ENCODE assay signal across 11 cellular contexts in the genomic region with DNA sequence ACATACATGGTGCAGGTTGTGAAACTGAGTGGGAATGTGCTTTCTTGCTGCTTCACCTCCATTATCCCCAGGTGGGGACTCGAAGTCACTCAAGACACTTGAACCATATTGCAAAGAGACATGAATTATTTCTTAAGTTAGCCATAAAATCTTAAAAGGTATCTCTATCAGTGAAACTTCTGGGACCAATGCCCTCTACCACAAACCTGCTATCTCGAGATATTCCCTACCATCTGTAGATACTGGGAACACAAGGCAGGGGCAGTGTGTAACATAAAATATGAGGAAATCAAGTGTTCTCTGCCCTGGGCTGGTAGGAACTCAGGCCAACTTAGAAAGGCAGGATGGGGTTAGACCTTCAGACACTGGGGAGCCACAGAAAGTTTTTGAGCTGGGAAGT. TPM values are rescaled to one million over a fixed set of nuclear protein-coding genes. Genes with fewer than 3 reads are reported as not detected.
DNase-seq lines count a peak whose midpoint lies in the region; ATAC-seq and TF ChIP-seq lines count a peak whose summit lies in the region.
"Had no signal": no experiment of that assay in that cellular context is flagged by ENCODE, and none has a peak within 500 bp of the region (broad histone marks: within the 10 kb centered on the region; RNA-seq: fewer than 3 reads in every experiment).

No MANE protein-coding gene starts in this region.

- H3K18ac ChIP-seq in neuronal stem cell (ENCODE audit: low read length), result no peak overlapping the region

- H3K23ac ChIP-seq in neuronal stem cell (ENCODE audit: low read depth, low read length, poor library complexity), result no peak overlapping the region

- no peaks in the 10 kb centered on the region for H3K27me3 Mint-ChIP-seq in activated T-cell treated with anti-CD3 and anti-CD28 coated beads, Interleukin-2, amount 50 U/mL, for 4 hours (ENCODE audit: low read depth)
- H3K27me3 Mint-ChIP-seq in central memory CD8-positive, alpha-beta T cell, result peaks cover 11% of the 10 kb centered on the region

- no peaks in the 10 kb centered on the region for H3K36me3 ChIP-seq in Loucy (ENCODE audit: insufficient read depth, low read length)
- no peaks in the 10 kb centered on the region for H3K36me3 ChIP-seq in neuronal stem cell (replicated peaks in 1 of 2; ENCODE audit: control insufficient read depth in 2 of 2, insufficient read depth in 2 of 2, low read length in 2 of 2)
- H3K36me3 ChIP-seq: prostate gland had no signal

- peaks cover 12% of the 10 kb centered on the region for H3K36me3 Mint-ChIP-seq in activated T-cell treated with anti-CD3 and anti-CD28 coated beads, Interleukin-2, amount 50 U/mL, for 4 hours (ENCODE audit: insufficient read depth)
- H3K36me3 Mint-ChIP-seq in central memory CD8-positive, alpha-beta T cell (ENCODE audit: insufficient read depth), result peaks cover 17% of the 10 kb centered on the region

- H3K4ac ChIP-seq in neuronal stem cell (ENCODE audit: low read length), result no peak overlapping the region

- H3K79me2 ChIP-seq in Loucy (ENCODE audit: insufficient read depth, low read length), result peaks cover 30% of the 10 kb centered on the region

- no peaks in the 10 kb centered on the region for H3F3A ChIP-seq in Loucy (ENCODE audit: low read depth)

- H2AFZ ChIP-seq in Loucy (ENCODE audit: low read length) (no peak overlapping the region), neuronal stem cell (ENCODE audit: low read length) (peak overlapping the region; percentile 99)

- no peaks in the 10 kb centered on the region for H3K9me3 ChIP-seq in Loucy (ENCODE audit: insufficient read depth, low read depth, low read length)
- no peaks in the 10 kb centered on the region for H3K9me3 ChIP-seq in neuronal stem cell (replicated peaks in 1 of 2; ENCODE audit: control insufficient read depth in 2 of 2, insufficient read depth in 1 of 2, low read depth in 1 of 2, low read length in 2 of 2)
- H3K9me3 ChIP-seq: prostate gland had no signal

- peak overlapping the region; percentile 91 for H3K4me3 Mint-ChIP-seq in activated T-cell treated with anti-CD3 and anti-CD28 coated beads, Interleukin-2, amount 50 U/mL, for 4 hours
- H3K4me3 Mint-ChIP-seq in central memory CD8-positive, alpha-beta T cell, result peak overlapping the region; percentile 99

- no CpG with 5 or more reads among the region's 2 CpGs for WGBS in neuronal stem cell (ENCODE audit: extremely low coverage in 2 of 2, insufficient read length in 2 of 2, insufficient replicate concordance in 1 of 2), 2 donors

- H2BK12ac ChIP-seq in neuronal stem cell (ENCODE audit: low read length), result no peak overlapping the region

- H2BK120ac ChIP-seq in neuronal stem cell (ENCODE audit: low read depth, low read length), result no peak overlapping the region

- no peak overlapping the region for H2BK5ac ChIP-seq in neuronal stem cell (ENCODE audit: low read length)

- TF ChIP-seq CTCF in Loucy (conservative IDR thresholded peaks at IDR 0.05; ENCODE audit: low read length), result no peak

- H3K9me2 ChIP-seq in Loucy (replicated peaks; ENCODE audit: low read depth, low read length), result no peaks in the 10 kb centered on the region

- DNase-seq in activated T-cell treated with anti-CD3 and anti-CD28 coated beads, Interleukin-2, amount 50 U/mL, for 4 hours, result no peak
- DNase-seq in activated T-cell treated with anti-CD3 and anti-CD28 coated beads for 4 hours (no peak), neuronal stem cell (ENCODE audit: low spot score) (no peak), Ammon's horn (ENCODE audit: low spot score) (no peak)
- no peak for DNase-seq in central memory CD8-positive, alpha-beta T cell (ENCODE audit: low spot score in 2 of 2)
- DNase-seq: NCI-H1092, NCI-H526 treated with DMSO at 0.1 percent for 48 hours had no signal

- peak overlapping the region; percentile 97 for H3K27ac Mint-ChIP-seq in central memory CD8-positive, alpha-beta T cell (ENCODE audit: low read depth)

- peaks cover 17% of the 10 kb centered on the region for H4K20me1 ChIP-seq in Loucy (ENCODE audit: insufficient read depth, low read length, poor library complexity, severe bottlenecking)

- no peak for ATAC-seq in activated T-cell treated with anti-CD3 and anti-CD28 coated beads, Interleukin-2, amount 50 U/mL, for 4 hours
- no peak for ATAC-seq in central memory CD8-positive, alpha-beta T cell (replicated peaks; ENCODE audit: extremely low read depth, poor library complexity, severe bottlenecking)
- ATAC-seq in GM18511 (IDR thresholded peaks at IDR 0.05; ENCODE audit: unreplicated experiment) (no peak), GM21723 (IDR thresholded peaks at IDR 0.05; ENCODE audit: unreplicated experiment) (no peak)

- H3K4me1 ChIP-seq in Loucy (ENCODE audit: insufficient read depth, low read length, poor library complexity, severe bottlenecking) (peaks cover 41% of the 10 kb centered on the region), neuronal stem cell (ENCODE audit: control insufficient read depth in 2 of 2, insufficient read depth in 1 of 2, low read depth in 1 of 2, low read length in 2 of 2) (peaks cover 12 to 16% of the 10 kb centered on the region in 2 donors)
- H3K4me1 ChIP-seq: prostate gland had no signal

- peaks cover 45% of the 10 kb centered on the region for H3K4me1 Mint-ChIP-seq in activated T-cell treated with anti-CD3 and anti-CD28 coated beads, Interleukin-2, amount 50 U/mL, for 4 hours (ENCODE audit: low read depth)
- H3K4me1 Mint-ChIP-seq in central memory CD8-positive, alpha-beta T cell, result peaks cover 51% of the 10 kb centered on the region

- H2AK5ac ChIP-seq in neuronal stem cell (ENCODE audit: low read depth, low read length), result no peak overlapping the region

- no peak overlapping the region for H3K4me3 ChIP-seq in Loucy (ENCODE audit: low read length, poor library complexity, severe bottlenecking)
- no peak overlapping the region for H3K4me3 ChIP-seq in neuronal stem cell (ENCODE audit: low read length in 2 of 2)

- no peak overlapping the region for H4K8ac ChIP-seq in neuronal stem cell (ENCODE audit: low read depth, low read length)

- peak overlapping the region; percentile 97 for H3K9ac ChIP-seq in Loucy (ENCODE audit: low read depth, low read length, poor library complexity, severe bottlenecking)
- no peak overlapping the region for H3K9ac ChIP-seq in neuronal stem cell (ENCODE audit: low read depth, low read length, poor library complexity)

- no peaks in the 10 kb centered on the region for H3K27me3 ChIP-seq in Loucy (ENCODE audit: insufficient read depth, low read length, poor library complexity, severe bottlenecking)
- H3K27me3 ChIP-seq in neuronal stem cell (ENCODE audit: control insufficient read depth in 3 of 3, insufficient read depth in 3 of 3, low read depth in 1 of 3, low read length in 3 of 3), result no peaks in the 10 kb centered on the region

- H3K4me2 ChIP-seq in Loucy (ENCODE audit: low read depth, low read length, poor library complexity, severe bottlenecking), result no peak overlapping the region
- H3K4me2 ChIP-seq in neuronal stem cell (ENCODE audit: insufficient read depth, low read length, poor library complexity, severe bottlenecking), result no peak overlapping the region

- H3K27ac ChIP-seq in neuronal stem cell (replicated peaks; ENCODE audit: low read length), result no peak overlapping the region

- H2BK15ac ChIP-seq in neuronal stem cell (ENCODE audit: low read length), result no peak overlapping the region

- H3K9me3 Mint-ChIP-seq in activated T-cell treated with anti-CD3 and anti-CD28 coated beads, Interleukin-2, amount 50 U/mL, for 4 hours, result no peaks in the 10 kb centered on the region
- H3K9me3 Mint-ChIP-seq in central memory CD8-positive, alpha-beta T cell, result no peaks in the 10 kb centered on the region

- H4K91ac ChIP-seq in neuronal stem cell (ENCODE audit: low read depth, low read length, poor library complexity), result no peak overlapping the region

- H3K14ac ChIP-seq in neuronal stem cell (ENCODE audit: low read length), result no peak overlapping the region

- no peaks in the 10 kb centered on the region for H3K79me1 ChIP-seq in neuronal stem cell (ENCODE audit: low read depth, low read length)

RNA-seq across cellular contexts. Expression of gene CD58, which starts 1.3 kb away (rescaled TPM):
- 10 to 100 TPM in 1 of 3 donors, 1 to 10 TPM in 2; 8.6 to 15.0 (median 9.4) TPM for total RNA-seq in activated T-cell treated with anti-CD3 and anti-CD28 coated beads, Interleukin-2, amount 50 U/mL, for 4 hours
- polyA plus RNA-seq in neuronal stem cell (2013, experiment 1 of 2), result 5.0 TPM
- 4.9 TPM for polyA plus RNA-seq in neuronal stem cell (2013, experiment 2 of 2)
